Comparison of ENCODE assay signal across 10 cellular contexts in the genomic region with DNA sequence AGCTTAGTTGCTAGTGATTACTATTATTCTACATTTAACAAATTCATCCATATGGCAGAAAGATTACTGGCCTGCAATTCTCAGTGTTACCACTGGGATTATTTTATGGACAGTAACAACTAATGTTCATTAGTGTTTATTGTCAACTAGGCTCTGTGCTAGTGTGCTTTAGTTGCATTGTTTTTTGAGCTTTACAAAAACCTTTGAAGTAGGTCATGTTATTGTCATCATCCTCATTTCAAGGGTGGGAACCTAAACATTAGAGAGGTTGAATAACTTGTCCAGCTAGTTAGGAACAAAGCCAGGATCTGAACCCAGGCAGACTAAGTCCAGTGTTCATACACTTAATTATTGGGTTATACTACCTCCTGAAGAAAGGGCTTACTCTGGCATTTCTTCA. TPM values are rescaled to one million over a fixed set of nuclear protein-coding genes. Genes with fewer than 3 reads are reported as not detected.
DNase-seq lines count a peak whose midpoint lies in the region; ATAC-seq and TF ChIP-seq lines count a peak whose summit lies in the region.
"Had no signal": no experiment of that assay in that cellular context is flagged by ENCODE, and none has a peak within 500 bp of the region (broad histone marks: within the 10 kb centered on the region; RNA-seq: fewer than 3 reads in every experiment).

No MANE protein-coding gene starts in this region.

- DNase-seq in ELF-1 (ENCODE audit: low read depth, low spot score) (peak; percentile 11), GM23248 (peak; percentile 7), RKO (ENCODE audit: low spot score) (peak; percentile 28), right lobe of liver (no peak), NCI-H1436 treated with DMSO at 0.1 percent for 48 hours (lab: John Stamatoyannopoulos, UW) (no peak), LoVo (ENCODE audit: low spot score) (no peak), retina (no peak)
- DNase-seq: MG63, stomach had no signal

- H3F3A ChIP-seq in GM23248 (ENCODE audit: insufficient read depth) = no peaks in the 10 kb centered on the region

- intact Hi-C loops in right lobe of liver (cut with DNase I) = no loop called here

- no peaks in the 10 kb centered on the region for H3K4me1 ChIP-seq in GM23248 (ENCODE audit: insufficient read depth)
- H3K4me1 ChIP-seq in right lobe of liver = no peaks in the 10 kb centered on the region

- H2AFZ ChIP-seq in GM23248 = no peak overlapping the region

- no peak overlapping the region for H3K27ac ChIP-seq in GM23248
- H3K27ac ChIP-seq in right lobe of liver = no peak overlapping the region
- H3K27ac ChIP-seq: stomach had no signal

- H3K9me2 ChIP-seq in GM23248 (ENCODE audit: insufficient read depth) = no peaks in the 10 kb centered on the region

- H3K4me3 ChIP-seq in GM23248 (no peak overlapping the region), right lobe of liver (no peak overlapping the region)
- H3K4me3 ChIP-seq: MG63, stomach had no signal

- H3K36me3 ChIP-seq in GM23248 (ENCODE audit: low read depth) = no peaks in the 10 kb centered on the region
- no peaks in the 10 kb centered on the region for H3K36me3 ChIP-seq in right lobe of liver
- H3K36me3 ChIP-seq: MG63, stomach had no signal

- no peak overlapping the region for H3K9ac ChIP-seq in GM23248

- H3K4me2 ChIP-seq in GM23248 (ENCODE audit: unreplicated experiment) = no peak overlapping the region

- H3K27me3 ChIP-seq in GM23248 (replicated peaks; ENCODE audit: insufficient read depth) (no peaks in the 10 kb centered on the region; the same call in none of the 2 replicates), right lobe of liver (no peaks in the 10 kb centered on the region)
- H3K27me3 ChIP-seq: stomach had no signal

- TF ChIP-seq CTCF in right lobe of liver (IDR thresholded peaks at IDR 0.05) = peak; percentile 16 to 24 (median 22)

- no peaks in the 10 kb centered on the region for H4K20me1 ChIP-seq in GM23248 (ENCODE audit: insufficient read depth)

- no peaks in the 10 kb centered on the region for H3K79me2 ChIP-seq in GM23248 (ENCODE audit: insufficient read depth)

- no peak for TF ChIP-seq POLR2A in right lobe of liver (IDR thresholded peaks at IDR 0.05)

- in situ Hi-C loops in GM23248 (cut with MboI) = no loop called here

- H3K9me3 ChIP-seq in GM23248 (ENCODE audit: low read depth) = no peaks in the 10 kb centered on the region
- no peaks in the 10 kb centered on the region for H3K9me3 ChIP-seq in right lobe of liver
- H3K9me3 ChIP-seq: MG63, stomach had no signal

- ATAC-seq in right lobe of liver = no peak
- ATAC-seq in HG03196 (IDR thresholded peaks at IDR 0.05; ENCODE audit: unreplicated experiment) = no peak

RNA-seq across cellular contexts. Expression of gene TDRD3, which starts 27.8 kb away (rescaled TPM):
- 9.1 and 9.7 TPM in 2 replicates for total RNA-seq in GM23248 (2014; rRNA removed; shearing (Covaris generic))
- 5.6 and 7.9 TPM in 2 replicates for polyA plus RNA-seq in GM23248 (2016; fragmentation: Nextera tagmentation; extraction: Ambion mirVana)
- total RNA-seq in right lobe of liver = 10 to 100 TPM in 5 of 6 experiments, 1 to 10 TPM in 1; 9.6 to 12.8 (median 11.4) TPM

Comparison
In these comparisons a context has a peak if more than half of its experiments do, and no peak if none do; other contexts are left out.
1. DNase-seq: peak in ELF-1 (single experiment), GM23248 (single experiment) and RKO (single experiment); none in right lobe of liver (0 of 3), NCI-H1436 treated with DMSO at 0.1 percent for 48 hours (single experiment), LoVo (single experiment) and retina (single experiment).